10 cellular contexts compared by ENCODE assay signal in genomic region chr21:33114276-33114675, GRCh38. TPM values are rescaled to one million over a fixed set of nuclear protein-coding genes. Genes with fewer than 3 reads are reported as not detected.
"Had no signal": no experiment of that assay in that cellular context is flagged by ENCODE, and none has a peak within 500 bp of the region (broad histone marks: within the 10 kb centered on the region; RNA-seq: fewer than 3 reads in every experiment).

No MANE protein-coding gene starts in this region.

- H2AFZ ChIP-seq: GM23248, GM23338 had no signal

- H3K27ac ChIP-seq: GM23248 had no signal

- H3K36me3 ChIP-seq: HAP-1 had no signal

- H3K9me3 ChIP-seq: HAP-1 had no signal

- ATAC-seq: GM23338, HCT116 had no signal

- H3K4me3 ChIP-seq: GM23248, GM23338, HAP-1 had no signal

- DNase-seq: GM23248, GOT3, H7, H9, HCEC 1CT, HFFc6 had no signal

RNA-seq across cellular contexts. Expression of gene OLIG1, which starts 44.3 kb away (rescaled TPM):
- total RNA-seq: GM23248, H4, HFFc6 had no signal
- polyA plus RNA-seq: GM23248 had no signal
